26 cellular contexts compared by ENCODE assay signal in genomic region chr19:49645592-49645991, GRCh38. TPM values are rescaled to one million over a fixed set of nuclear protein-coding genes. Genes with fewer than 3 reads are reported as not detected.
A peak's percentile ranks its signal among the peaks of the same experiment; 100 is the strongest.
DNase-seq lines count a peak whose midpoint lies in the region; ATAC-seq and TF ChIP-seq lines count a peak whose summit lies in the region.
"Had no signal": no experiment of that assay in that cellular context is flagged by ENCODE, and none has a peak within 500 bp of the region (broad histone marks: within the 10 kb centered on the region; RNA-seq: fewer than 3 reads in every experiment).

No MANE protein-coding gene starts in this region.

- WGBS in esophagus squamous epithelium, 2 donors, result 84 to 87% methylated on average over 6 to 7 of the region's 11 CpGs

- no peak overlapping the region for H3K4me3 ChIP-seq in RWPE2 (ENCODE audit: severe bottlenecking)
- no peak overlapping the region for H3K4me3 ChIP-seq in esophagus squamous epithelium
- H3K4me3 ChIP-seq: gastroesophageal sphincter, hepatocyte, pancreas, skin epidermis, thoracic aorta had no signal

- TF ChIP-seq POLR2A in esophagus squamous epithelium (IDR thresholded peaks at IDR 0.05), result no peak

- no peak for DNase-seq in activated naive CD4-positive, alpha-beta T cell treated with anti-CD3 and anti-CD28 coated beads for 36 hours
- DNase-seq in activated naive CD4-positive, alpha-beta T cell treated with anti-CD3 and anti-CD28 coated beads, Interleukin-2, amount 10 ng/mL, durations not matched to agents 7 days and 5 days, result no peak
- peak; percentile 49 for DNase-seq in RWPE2 (ENCODE audit: low spot score)
- DNase-seq in endothelial cell (ENCODE audit: low spot score), result no peak
- DNase-seq in stimulated activated naive B cell treated with anti-CD40 and anti-IgM and Interleukin-4, amounts not matched to agents 10 μg/mL and 1 μg/mL and 100 μg/mL, for 72 hours, result no peak
- no peak for DNase-seq in esophagus squamous epithelium (lab: John Stamatoyannopoulos, UW)
- DNase-seq: activated CD4-positive, alpha-beta T cell treated with anti-CD3 and anti-CD28 coated beads for 4 hours; activated gamma-delta T cell treated with Interleukin-2 at 50 U/mL for 16 hours; activated T-cell treated with anti-CD3 and anti-CD28 coated beads, Interleukin-2, amount 50 U/mL, for 1 hour; CD8-positive, alpha-beta T cell; GOT3; Karpas-422; left cardiac atrium; MV-4-11; NCI-H1436; NCI-H226; NCI-H526 treated with DMSO at 0.1 percent for 48 hours; SHP77 treated with DMSO at 0.1 percent for 48 hours had no signal

- H3K27me3 ChIP-seq in RWPE2 (ENCODE audit: insufficient read depth, poor library complexity, severe bottlenecking) (no peaks in the 10 kb centered on the region), esophagus squamous epithelium (no peaks in the 10 kb centered on the region)
- H3K27me3 ChIP-seq: gastroesophageal sphincter, hepatocyte, pancreas had no signal

- no peak overlapping the region for H3K4me3 Mint-ChIP-seq in activated naive CD4-positive, alpha-beta T cell treated with anti-CD3 and anti-CD28 coated beads for 36 hours
- H3K4me3 Mint-ChIP-seq in activated naive CD4-positive, alpha-beta T cell treated with anti-CD3 and anti-CD28 coated beads, Interleukin-2, amount 10 ng/mL, durations not matched to agents 7 days and 5 days, result no peak overlapping the region
- H3K4me3 Mint-ChIP-seq in endothelial cell (ENCODE audit: unreplicated experiment), result no peak overlapping the region
- no peak overlapping the region for H3K4me3 Mint-ChIP-seq in stimulated activated naive B cell treated with anti-CD40 and anti-IgM and Interleukin-4, amounts not matched to agents 10 μg/mL and 1 μg/mL and 100 μg/mL, for 72 hours
- H3K4me3 Mint-ChIP-seq: CD8-positive, alpha-beta T cell; stimulated activated naive CD8-positive, alpha-beta T cell treated with anti-CD3 and anti-CD28 coated beads, Interleukin-15, Interleukin-2, amounts not matched to agents 100 ng/mL and 50 ng/mL, for 24 hours had no signal

- peaks cover 28% of the 10 kb centered on the region for H3K4me1 Mint-ChIP-seq in activated naive CD4-positive, alpha-beta T cell treated with anti-CD3 and anti-CD28 coated beads for 36 hours (ENCODE audit: low read depth)
- H3K4me1 Mint-ChIP-seq in activated naive CD4-positive, alpha-beta T cell treated with anti-CD3 and anti-CD28 coated beads, Interleukin-2, amount 10 ng/mL, durations not matched to agents 7 days and 5 days, result peaks cover 36% of the 10 kb centered on the region
- H3K4me1 Mint-ChIP-seq in endothelial cell (ENCODE audit: unreplicated experiment), result peaks cover 41% of the 10 kb centered on the region
- H3K4me1 Mint-ChIP-seq in stimulated activated naive B cell treated with anti-CD40 and anti-IgM and Interleukin-4, amounts not matched to agents 10 μg/mL and 1 μg/mL and 100 μg/mL, for 72 hours, result peaks cover 39 to 42% of the 10 kb centered on the region in 2 donors

- H3K9me3 ChIP-seq in RWPE2 (ENCODE audit: severe bottlenecking) (no peaks in the 10 kb centered on the region), esophagus squamous epithelium (no peaks in the 10 kb centered on the region)
- H3K9me3 ChIP-seq: gastroesophageal sphincter, pancreas, thoracic aorta had no signal

- peaks cover 14% of the 10 kb centered on the region for H3K36me3 Mint-ChIP-seq in activated naive CD4-positive, alpha-beta T cell treated with anti-CD3 and anti-CD28 coated beads for 36 hours (ENCODE audit: low read depth)
- H3K36me3 Mint-ChIP-seq in activated naive CD4-positive, alpha-beta T cell treated with anti-CD3 and anti-CD28 coated beads, Interleukin-2, amount 10 ng/mL, durations not matched to agents 7 days and 5 days, result peaks cover 23% of the 10 kb centered on the region
- peaks cover 39% of the 10 kb centered on the region for H3K36me3 Mint-ChIP-seq in endothelial cell (ENCODE audit: low read depth, unreplicated experiment)
- peaks cover 39 to 51% of the 10 kb centered on the region in 2 donors for H3K36me3 Mint-ChIP-seq in stimulated activated naive B cell treated with anti-CD40 and anti-IgM and Interleukin-4, amounts not matched to agents 10 μg/mL and 1 μg/mL and 100 μg/mL, for 72 hours

- intact Hi-C loops in activated naive CD4-positive, alpha-beta T cell treated with anti-CD3 and anti-CD28 coated beads for 36 hours (cut with micrococcal nuclease), result no loop called here
- intact Hi-C loops in esophagus squamous epithelium (cut with DNase I), result no loop called here

- H3K9me3 Mint-ChIP-seq in activated naive CD4-positive, alpha-beta T cell treated with anti-CD3 and anti-CD28 coated beads for 36 hours, result no peaks in the 10 kb centered on the region
- no peaks in the 10 kb centered on the region for H3K9me3 Mint-ChIP-seq in activated naive CD4-positive, alpha-beta T cell treated with anti-CD3 and anti-CD28 coated beads, Interleukin-2, amount 10 ng/mL, durations not matched to agents 7 days and 5 days
- no peaks in the 10 kb centered on the region for H3K9me3 Mint-ChIP-seq in endothelial cell (ENCODE audit: unreplicated experiment)
- no peaks in the 10 kb centered on the region for H3K9me3 Mint-ChIP-seq in stimulated activated naive B cell treated with anti-CD40 and anti-IgM and Interleukin-4, amounts not matched to agents 10 μg/mL and 1 μg/mL and 100 μg/mL, for 72 hours
- H3K9me3 Mint-ChIP-seq: CD8-positive, alpha-beta T cell; stimulated activated naive CD8-positive, alpha-beta T cell treated with anti-CD3 and anti-CD28 coated beads, Interleukin-15, Interleukin-2, amounts not matched to agents 100 ng/mL and 50 ng/mL, for 24 hours had no signal

- CTCF ChIA-PET in activated naive CD4-positive, alpha-beta T cell treated with anti-CD3 and anti-CD28 coated beads for 36 hours (lab: Charles Lee), result interaction anchor here (1.4 kb wide), 1 partner anchor 28 kb away, joined by 5 read pairs; no protein-coding TSS in a partner anchor
- CTCF ChIA-PET in activated naive CD4-positive, alpha-beta T cell treated with anti-CD3 and anti-CD28 coated beads, Interleukin-2, amount 10 ng/mL, durations not matched to agents 7 days and 5 days (lab: Charles Lee), result interaction anchor here (0.6 to 0.9 kb wide), 2 partner anchors 16 to 21 kb away, joined by 3 read pairs; no protein-coding TSS in a partner anchor

- peak overlapping the region; percentile 30 for H3K27ac Mint-ChIP-seq in activated naive CD4-positive, alpha-beta T cell treated with anti-CD3 and anti-CD28 coated beads for 36 hours
- no peak overlapping the region for H3K27ac Mint-ChIP-seq in activated naive CD4-positive, alpha-beta T cell treated with anti-CD3 and anti-CD28 coated beads, Interleukin-2, amount 10 ng/mL, durations not matched to agents 7 days and 5 days
- H3K27ac Mint-ChIP-seq in endothelial cell (ENCODE audit: unreplicated experiment), result peak overlapping the region; percentile 67
- peak overlapping the region; percentile 31 for H3K27ac Mint-ChIP-seq in stimulated activated naive B cell treated with anti-CD40 and anti-IgM and Interleukin-4, amounts not matched to agents 10 μg/mL and 1 μg/mL and 100 μg/mL, for 72 hours
- H3K27ac Mint-ChIP-seq: CD8-positive, alpha-beta T cell; stimulated activated naive CD8-positive, alpha-beta T cell treated with anti-CD3 and anti-CD28 coated beads, Interleukin-15, Interleukin-2, amounts not matched to agents 100 ng/mL and 50 ng/mL, for 24 hours had no signal

- no peak overlapping the region for H3K27ac ChIP-seq in RWPE2 (ENCODE audit: poor library complexity, severe bottlenecking)
- H3K27ac ChIP-seq in esophagus squamous epithelium, result no peak overlapping the region
- H3K27ac ChIP-seq: gastroesophageal sphincter, hepatocyte, pancreas, thoracic aorta had no signal

- H3K27me3 Mint-ChIP-seq in activated naive CD4-positive, alpha-beta T cell treated with anti-CD3 and anti-CD28 coated beads for 36 hours (ENCODE audit: low read depth), result no peaks in the 10 kb centered on the region
- no peaks in the 10 kb centered on the region for H3K27me3 Mint-ChIP-seq in activated naive CD4-positive, alpha-beta T cell treated with anti-CD3 and anti-CD28 coated beads, Interleukin-2, amount 10 ng/mL, durations not matched to agents 7 days and 5 days
- peaks cover 14% of the 10 kb centered on the region for H3K27me3 Mint-ChIP-seq in endothelial cell (ENCODE audit: unreplicated experiment)
- H3K27me3 Mint-ChIP-seq in stimulated activated naive B cell treated with anti-CD40 and anti-IgM and Interleukin-4, amounts not matched to agents 10 μg/mL and 1 μg/mL and 100 μg/mL, for 72 hours, result no peaks in the 10 kb centered on the region
- H3K27me3 Mint-ChIP-seq: stimulated activated naive CD8-positive, alpha-beta T cell treated with anti-CD3 and anti-CD28 coated beads, Interleukin-15, Interleukin-2, amounts not matched to agents 100 ng/mL and 50 ng/mL, for 24 hours had no signal

- no peak for TF ChIP-seq CTCF in RWPE2 (IDR thresholded peaks at IDR 0.05; ENCODE audit: poor library complexity, severe bottlenecking)
- no peak for TF ChIP-seq CTCF in endothelial cell (IDR thresholded peaks at IDR 0.05; ENCODE audit: unreplicated experiment)
- no peak for TF ChIP-seq CTCF in esophagus squamous epithelium (IDR thresholded peaks at IDR 0.05)

- H3K4me1 ChIP-seq in RWPE2 (ENCODE audit: insufficient read depth, poor library complexity, severe bottlenecking), result no peaks in the 10 kb centered on the region
- peaks cover 17 to 44% (median 19%) of the 10 kb centered on the region in 3 donors for H3K4me1 ChIP-seq in esophagus squamous epithelium

- H3K36me3 ChIP-seq in RWPE2 (ENCODE audit: low read depth) (peaks cover 51% of the 10 kb centered on the region), esophagus squamous epithelium (peaks cover 8 to 63% (median 18%) of the 10 kb centered on the region in 3 donors)

- ATAC-seq in RWPE2 (ENCODE audit: low read depth) (no peak), GM21825 (IDR thresholded peaks at IDR 0.05; ENCODE audit: unreplicated experiment) (no peak), HG03159 (IDR thresholded peaks at IDR 0.05; ENCODE audit: unreplicated experiment) (no peak)
- ATAC-seq in stimulated activated naive B cell treated with anti-CD40 and anti-IgM and Interleukin-4, amounts not matched to agents 10 μg/mL and 1 μg/mL and 100 μg/mL, for 72 hours (replicated peaks), result no peak
- ATAC-seq: CD8-positive, alpha-beta T cell; gastroesophageal sphincter; left cardiac atrium; pancreas had no signal

RNA-seq across cellular contexts. Expression of gene SCAF1, which starts 3.6 kb away (rescaled TPM):
- 10 to 100 TPM; 39.9 to 41.9 TPM for total RNA-seq in activated naive CD4-positive, alpha-beta T cell treated with anti-CD3 and anti-CD28 coated beads for 36 hours
- 90.3 TPM for total RNA-seq in endothelial cell (ENCODE audit: unreplicated experiment)
- total RNA-seq in esophagus squamous epithelium, result 10 to 100 TPM; 11.0 to 24.8 (median 15.2) TPM

RNA-seq across cellular contexts. Expression of gene RRAS, which starts 5.6 kb away (rescaled TPM):
- 1 to 10 TPM; 7.2 to 7.8 TPM for total RNA-seq in activated naive CD4-positive, alpha-beta T cell treated with anti-CD3 and anti-CD28 coated beads for 36 hours
- total RNA-seq in endothelial cell (ENCODE audit: unreplicated experiment) (23.9 TPM), esophagus squamous epithelium (10 to 100 TPM in 3 of 4 donors, 1 to 10 TPM in 1; 6.3 to 40.8 (median 12.8) TPM)

RNA-seq across cellular contexts. Expression of gene IRF3, which starts 20.1 kb away (rescaled TPM):
- 10 to 100 TPM; 85.2 to 97.8 TPM for total RNA-seq in activated naive CD4-positive, alpha-beta T cell treated with anti-CD3 and anti-CD28 coated beads for 36 hours
- total RNA-seq in endothelial cell (ENCODE audit: unreplicated experiment), result 76.1 TPM
- 10 to 100 TPM; 33.5 to 69.1 (median 49.4) TPM for total RNA-seq in esophagus squamous epithelium

RNA-seq across cellular contexts. Expression of gene BCL2L12, which starts 20.1 kb away (rescaled TPM):
- total RNA-seq in activated naive CD4-positive, alpha-beta T cell treated with anti-CD3 and anti-CD28 coated beads for 36 hours, result 10 to 100 TPM; 70.5 to 75.6 TPM
- total RNA-seq in endothelial cell (ENCODE audit: unreplicated experiment) (50.1 TPM), esophagus squamous epithelium (10 to 100 TPM in 1 of 4 donors, 1 to 10 TPM in 3; 4.4 to 12.9 (median 5.8) TPM)

RNA-seq across cellular contexts. Expression of gene PRMT1, which starts 31.5 kb away (rescaled TPM):
- total RNA-seq in activated naive CD4-positive, alpha-beta T cell treated with anti-CD3 and anti-CD28 coated beads for 36 hours, result 100 to 1,000 TPM; 380 to 394 TPM
- total RNA-seq in endothelial cell (ENCODE audit: unreplicated experiment) (175 TPM), esophagus squamous epithelium (100 to 1,000 TPM in 3 of 4 donors, 10 to 100 TPM in 1; 86.1 to 206 (median 182) TPM)
